Comparison of ENCODE assay signal across 12 cellular contexts in the genomic region with DNA sequence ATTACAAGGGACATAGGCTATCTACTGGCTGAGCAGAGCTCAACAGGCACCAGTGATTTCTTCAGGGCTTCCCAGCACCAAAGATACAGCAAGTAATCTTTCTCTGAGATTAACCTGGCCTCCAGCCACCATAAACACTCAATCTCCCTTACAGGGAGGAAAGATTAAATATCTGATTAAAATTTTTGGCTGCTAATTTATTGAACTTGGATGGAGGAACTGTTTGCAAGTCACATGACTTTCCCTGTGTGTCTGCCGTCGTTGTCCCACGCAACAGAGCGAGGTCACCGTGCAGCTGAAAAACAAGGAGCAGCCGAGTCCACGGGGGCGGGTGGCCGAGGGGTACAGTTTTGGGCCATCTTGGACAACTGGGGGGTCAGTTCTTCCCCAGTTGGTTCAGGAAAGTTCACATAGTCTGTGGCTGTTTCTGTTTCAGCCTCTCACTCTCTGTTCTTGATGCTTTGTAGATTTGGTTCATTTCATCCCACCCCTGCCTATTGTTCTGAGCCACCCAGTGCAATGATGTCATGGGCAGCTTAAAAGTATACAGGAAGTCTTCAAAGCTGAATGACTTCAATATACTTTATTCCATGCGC.
DNase-seq lines count a peak whose midpoint lies in the region; ATAC-seq and TF ChIP-seq lines count a peak whose summit lies in the region.
"Had no signal": no experiment of that assay in that cellular context is flagged by ENCODE, and none has a peak within 500 bp of the region (broad histone marks: within the 10 kb centered on the region; RNA-seq: fewer than 3 reads in every experiment).

No MANE protein-coding gene starts in this region.

- DNase-seq in NCI-H2029 (lab: John Stamatoyannopoulos, UW) = peak; percentile 25
- DNase-seq in NCI-H2029 treated with DMSO at 0.1 percent for 48 hours (lab: John Stamatoyannopoulos, UW) = no peak
- peak; percentile 93 for DNase-seq in fibroblast of the aortic adventitia (ENCODE audit: low read depth)
- DNase-seq in mesothelial cell of epicardium (ENCODE audit: low spot score in 2 of 2, unreplicated experiment in 2 of 2) = no peak
- DNase-seq in aorta = peak; percentile 86 to 87
- DNase-seq in NOMO-1 treated with dmso at 0.1 percent for 144 hours (lab: John Stamatoyannopoulos, UW; ENCODE audit: unreplicated experiment) = no peak
- DNase-seq in hippocampal formation (lab: John Stamatoyannopoulos, UW) = no peak
- DNase-seq: activated naive CD8-positive, alpha-beta T cell treated with anti-CD3 and anti-CD28 coated beads for 36 hours; effector CD4-positive, alpha-beta T cell; MM.1S; NCI-H446 had no signal

- H3K4me1 Mint-ChIP-seq in mesothelial cell of epicardium = peaks cover 59% of the 10 kb centered on the region
- H3K4me1 Mint-ChIP-seq: activated naive CD8-positive, alpha-beta T cell treated with anti-CD3 and anti-CD28 coated beads for 36 hours had no signal

- peak overlapping the region; percentile 87 to 96 for H3K27ac ChIP-seq in aorta (ENCODE audit: low read depth in 1 of 2, low read length in 2 of 2)

- no peaks in the 10 kb centered on the region for H3K27me3 Mint-ChIP-seq in mesothelial cell of epicardium (ENCODE audit: low read depth)

- H3K36me3 ChIP-seq in aorta (ENCODE audit: control insufficient read depth in 1 of 2, insufficient read depth in 2 of 2, low read length in 1 of 2) = no peaks in the 10 kb centered on the region

- intact Hi-C loops in aorta (cut with DNase I) = no loop called here

- peak; percentile 82 for ATAC-seq in aorta (ENCODE audit: low FRiP score)
- ATAC-seq in GM18502 (IDR thresholded peaks at IDR 0.05; ENCODE audit: poor library complexity, unreplicated experiment) = no peak

- no peaks in the 10 kb centered on the region for H3K36me3 Mint-ChIP-seq in mesothelial cell of epicardium
- H3K36me3 Mint-ChIP-seq: activated naive CD8-positive, alpha-beta T cell treated with anti-CD3 and anti-CD28 coated beads for 36 hours had no signal

- no peak for TF ChIP-seq CTCF in fibroblast of the aortic adventitia (IDR thresholded peaks at IDR 0.05; ENCODE audit: insufficient read depth, low read length)
- TF ChIP-seq CTCF in mesothelial cell of epicardium (IDR thresholded peaks at IDR 0.05; ENCODE audit: unreplicated experiment) = no peak

- H3K27ac Mint-ChIP-seq in mesothelial cell of epicardium = peak overlapping the region; percentile 79
- H3K27ac Mint-ChIP-seq: activated naive CD8-positive, alpha-beta T cell treated with anti-CD3 and anti-CD28 coated beads for 36 hours had no signal

- no peaks in the 10 kb centered on the region for H3K9me3 ChIP-seq in aorta (ENCODE audit: control insufficient read depth, low read length)

- H3K9me3 Mint-ChIP-seq in mesothelial cell of epicardium = peaks cover 7% of the 10 kb centered on the region
- H3K9me3 Mint-ChIP-seq: activated naive CD8-positive, alpha-beta T cell treated with anti-CD3 and anti-CD28 coated beads for 36 hours had no signal

- H3K27me3 ChIP-seq in aorta (ENCODE audit: control insufficient read depth in 1 of 2, insufficient read depth in 2 of 2, low read length in 1 of 2) = no peaks in the 10 kb centered on the region

- 3 to 4% methylated on average over 10 of the region's 10 CpGs for WGBS in aorta, 2 donors

- peak overlapping the region; percentile 45 for H3K4me3 ChIP-seq in fibroblast of the aortic adventitia (ENCODE audit: low read depth, low read length)
- H3K4me3 ChIP-seq in aorta (ENCODE audit: low read length in 2 of 2) = no peak overlapping the region

- no peak overlapping the region for H3K4me3 Mint-ChIP-seq in mesothelial cell of epicardium
- H3K4me3 Mint-ChIP-seq: activated naive CD8-positive, alpha-beta T cell treated with anti-CD3 and anti-CD28 coated beads for 36 hours had no signal

- H3K4me1 ChIP-seq in aorta (ENCODE audit: control insufficient read depth in 1 of 2, insufficient read depth in 2 of 2, low read length in 2 of 2) = peaks cover 5 to 8% of the 10 kb centered on the region in 2 donors

Comparison
In these comparisons a context has a peak if more than half of its experiments do, and no peak if none do; other contexts are left out.
1. DNase-seq: peak in NCI-H2029 (single experiment), fibroblast of the aortic adventitia (single experiment) and aorta (2 of 2); none in NCI-H2029 treated with DMSO at 0.1 percent for 48 hours (single experiment), mesothelial cell of epicardium (0 of 2), NOMO-1 treated with dmso at 0.1 percent for 144 hours (single experiment) and hippocampal formation (0 of 2).